Comparison of ENCODE assay signal across 1 cellular context in the genomic region with DNA sequence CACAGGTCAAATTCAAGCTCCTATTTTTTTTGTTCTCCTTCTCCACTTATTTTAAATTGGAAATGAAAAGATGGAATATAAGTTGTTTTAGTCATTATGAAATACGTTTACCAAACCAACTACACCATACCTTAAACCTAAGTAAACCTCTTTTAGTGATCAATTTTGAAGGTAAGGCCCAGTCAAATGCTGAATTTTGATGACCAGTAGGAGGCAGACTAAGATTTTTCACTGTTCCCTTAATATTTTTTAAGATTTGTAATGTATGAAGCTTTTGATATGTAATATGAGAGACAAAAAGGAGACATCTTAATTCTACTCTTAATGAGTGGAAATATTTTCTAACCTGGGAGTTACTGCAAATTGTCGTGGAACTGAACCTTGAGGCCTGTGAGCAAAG.
TF ChIP-seq lines count a peak whose summit lies in the region.

No MANE protein-coding gene starts in this region.

TF ChIP-seq in HCT116, 20 proteins besides CTCF, POLR2A, EP300 and RAD21:
- no peak for TF ChIP-seq ELF1 (IDR thresholded peaks at IDR 0.05; ENCODE audit: borderline replicate concordance, low read depth)
- TF ChIP-seq FOSL1 (IDR thresholded peaks at IDR 0.05; ENCODE audit: low read depth), result no peak
- TF ChIP-seq ZNF274 (IDR thresholded peaks at IDR 0.05; ENCODE audit: low read depth, low read length), result no peak
- no peak for TF ChIP-seq POLR2AphosphoS5 (IDR thresholded peaks at IDR 0.05; ENCODE audit: low read depth, low read length)
- no peak for TF ChIP-seq ZFX (IDR thresholded peaks at IDR 0.05)
- TF ChIP-seq ZBTB33 (IDR thresholded peaks at IDR 0.05; ENCODE audit: extremely low read depth, insufficient replicate concordance, low read length), result no peak
- TF ChIP-seq YY1 (IDR thresholded peaks at IDR 0.05; ENCODE audit: extremely low read depth, insufficient replicate concordance, low read depth, low read length), result no peak
- TF ChIP-seq EZH2phosphoT487 (IDR thresholded peaks at IDR 0.05; ENCODE audit: borderline replicate concordance), result no peak
- TF ChIP-seq SIN3A (IDR thresholded peaks at IDR 0.05; ENCODE audit: low read depth), result no peak
- no peak for TF ChIP-seq SP1 (IDR thresholded peaks at IDR 0.05; ENCODE audit: low read depth)
